Comparison of ENCODE assay signal across 22 cellular contexts in the genomic region with DNA sequence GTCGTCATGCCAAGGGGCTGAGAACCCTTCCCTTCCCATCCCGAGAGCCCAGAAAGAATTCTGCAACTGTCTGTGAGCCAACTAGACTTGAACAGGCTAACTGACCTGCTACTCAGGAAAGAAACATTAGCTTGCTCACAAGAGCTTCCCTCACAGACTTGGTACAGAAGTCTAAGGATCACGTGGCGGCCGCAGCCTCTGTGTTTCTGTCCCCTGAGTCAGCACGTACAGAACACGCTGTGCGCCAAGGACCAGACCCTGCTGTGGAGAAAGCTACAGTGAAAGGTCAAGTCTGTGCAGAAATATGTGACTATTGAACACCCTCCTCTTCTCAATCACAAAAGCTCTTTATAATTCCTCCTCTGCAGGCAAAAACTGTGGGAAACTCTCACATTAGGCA.
DNase-seq lines count a peak whose midpoint lies in the region; ATAC-seq and TF ChIP-seq lines count a peak whose summit lies in the region.
"Had no signal": no experiment of that assay in that cellular context is flagged by ENCODE, and none has a peak within 500 bp of the region (broad histone marks: within the 10 kb centered on the region; RNA-seq: fewer than 3 reads in every experiment).

No MANE protein-coding gene starts in this region.

- ATAC-seq in Right ventricle myocardium inferior (peak; percentile 54), left cardiac atrium (peak; percentile 69), HG03439 (IDR thresholded peaks at IDR 0.05; ENCODE audit: unreplicated experiment) (no peak)
- ATAC-seq: activated naive CD8-positive, alpha-beta T cell treated with anti-CD3 and anti-CD28 coated beads, Interleukin-2, amount 50 U/mL, for 24 hours; activated T-helper 17 cell treated with anti-CD3 and anti-CD28 coated beads, Interleukin-2, amount 50 U/mL, for 72 hours; PC-3; SK-N-SH treated with all-trans-retinoic acid at 6 μM for 48 hours had no signal

- intact Hi-C loops in Right ventricle myocardium inferior (cut with DNase I): loop anchor here (5.0 kb wide), 2 partner anchors 56 to 74 kb away; no protein-coding TSS in a partner anchor
- intact Hi-C loops in cardiac septum (cut with DNase I): loop anchor here (5.0 kb wide), 1 partner anchor 149 kb away; a partner anchor contains a TSS
- intact Hi-C loops in left cardiac atrium (cut with DNase I): loop anchor here in 1 of 2 donors (5.0 kb wide), 2 partner anchors 34 to 149 kb away; a partner anchor contains a TSS

- DNase-seq in Right ventricle myocardium inferior (ENCODE audit: missing footprints): peak; percentile 81
- no peak for DNase-seq in cardiac septum (ENCODE audit: low spot score)
- peak; percentile 54 for DNase-seq in left cardiac atrium
- DNase-seq in occipital lobe (lab: John Stamatoyannopoulos, UW): peak; percentile 62
- DNase-seq in NCI-H526 (lab: John Stamatoyannopoulos, UW): no peak
- DNase-seq in GM10266 (ENCODE audit: extremely low spot score): no peak
- no peak for DNase-seq in 8988T
- DNase-seq: activated CD4-positive, alpha-beta T cell treated with anti-CD3 and anti-CD28 coated beads for 1 hour; activated naive CD8-positive, alpha-beta T cell treated with anti-CD3 and anti-CD28 coated beads, Interleukin-2, amount 50 U/mL, for 24 hours; cortex of kidney; islet precursor cell; Kasumi-1; NCI-H1105 treated with DMSO at 0.1 percent for 48 hours; NCI-H774; PC-3; small intestine; stimulated activated CD4-positive, alpha-beta T cell treated with anti-CD3 and anti-CD28 coated beads, Interleukin-4, amount 100 ng/mL, for 4 hours; stimulated activated CD8-positive, alpha-beta memory T cell treated with anti-CD3 and anti-CD28 coated beads, Interleukin-4, amount 100 ng/mL, for 48 hours; T1000 had no signal

- no peak for TF ChIP-seq CTCF in GM10266 (IDR thresholded peaks at IDR 0.05; ENCODE audit: control insufficient read depth, insufficient read depth, low read depth, missing control alignments)

Comparison
In these comparisons a context has a peak if more than half of its experiments do, and no peak if none do; other contexts are left out.
1. DNase-seq: peak in Right ventricle myocardium inferior (single experiment), left cardiac atrium (single experiment) and occipital lobe (single experiment); none in cardiac septum (single experiment), NCI-H526 (0 of 2), GM10266 (single experiment) and 8988T (single experiment).